ENCODE assay signal across 8 cellular contexts in genomic region chr13:32538234-32538620, GRCh38. TPM values are rescaled to one million over a fixed set of nuclear protein-coding genes. Genes with fewer than 3 reads are reported as not detected.
DNase-seq lines count a peak whose midpoint lies in the region; ATAC-seq and TF ChIP-seq lines count a peak whose summit lies in the region.

No MANE protein-coding gene starts in this region.

- peaks cover 29% of the 10 kb centered on the region for H3K36me3 Mint-ChIP-seq in mesothelial cell of epicardium

- H3K4me3 Mint-ChIP-seq in mesothelial cell of epicardium: peak overlapping the region; percentile 98

- peak overlapping the region; percentile 99 for H3K27ac Mint-ChIP-seq in mesothelial cell of epicardium

- H3K4me1 ChIP-seq in upper lobe of left lung: peaks cover 40 to 45% (median 41%) of the 10 kb centered on the region in 4 donors

- no peaks in the 10 kb centered on the region for H3K27me3 ChIP-seq in upper lobe of left lung

- WGBS in upper lobe of left lung, 2 donors: 0 to 1% methylated on average over 14 to 20 of the region's 20 CpGs

- TF ChIP-seq CTCF in AG10803 (conservative IDR thresholded peaks at IDR 0.05; ENCODE audit: low read length) (no peak), mesothelial cell of epicardium (IDR thresholded peaks at IDR 0.05; ENCODE audit: unreplicated experiment) (no peak), upper lobe of left lung (IDR thresholded peaks at IDR 0.05) (no peak)

- H3K9me3 ChIP-seq in upper lobe of left lung: no peaks in the 10 kb centered on the region

- peaks cover 27% of the 10 kb centered on the region for H3K4me1 Mint-ChIP-seq in mesothelial cell of epicardium

- peaks cover 0 to 15% (median 3%) of the 10 kb centered on the region in 4 donors for H3K36me3 ChIP-seq in upper lobe of left lung

- no peak for TF ChIP-seq POLR2A in upper lobe of left lung (IDR thresholded peaks at IDR 0.05)

- peak overlapping the region; percentile 93 to 96 (median 95) for H3K27ac ChIP-seq in upper lobe of left lung

- ATAC-seq in GM18520 (IDR thresholded peaks at IDR 0.05; ENCODE audit: unreplicated experiment) (peak; percentile 47), HG02970 (IDR thresholded peaks at IDR 0.05; ENCODE audit: low FRiP score, unreplicated experiment) (peak; percentile 80), upper lobe of left lung (ENCODE audit: low FRiP score in 2 of 2) (peak; percentile 70 to 84)

- peak overlapping the region; percentile 98 for H3K4me3 ChIP-seq in AG10803 (ENCODE audit: low read length)
- H3K4me3 ChIP-seq in upper lobe of left lung: peak overlapping the region; percentile 40 to 77 (median 60)

- H3K27me3 Mint-ChIP-seq in mesothelial cell of epicardium (ENCODE audit: low read depth): no peaks in the 10 kb centered on the region

- H3K9me3 Mint-ChIP-seq in mesothelial cell of epicardium: peaks cover 20% of the 10 kb centered on the region

- TF ChIP-seq EP300 in upper lobe of left lung (IDR thresholded peaks at IDR 0.05): no peak

- DNase-seq in AG10803 (ENCODE audit: low read depth): peak; percentile 41
- peak; percentile 33 for DNase-seq in RPMI7951 (ENCODE audit: low read depth)
- peak; percentile 64 for DNase-seq in effector CD8-positive, alpha-beta T cell (lab: John Stamatoyannopoulos, UW)
- DNase-seq in mesothelial cell of epicardium (ENCODE audit: low spot score in 2 of 2, unreplicated experiment in 2 of 2): peak in 1 of 2 experiments; percentile 17
- peak in 1 of 2 donors; percentile 41 for DNase-seq in upper lobe of left lung
- DNase-seq in NCI-H774 (lab: John Stamatoyannopoulos, UW): no peak

RNA-seq across cellular contexts. Expression of gene N4BP2L2, which starts 0.4 kb away (rescaled TPM):
- total RNA-seq in RPMI7951 (2014; rRNA removed; shearing (Covaris generic)): 46.2 and 68.8 TPM in 2 replicates
- total RNA-seq in mesothelial cell of epicardium (160 to 171 TPM (median 168 TPM) in 3 replicates), upper lobe of left lung (100 to 1,000 TPM in 5 of 6 donors, 10 to 100 TPM in 1; 93.7 to 583 (median 146) TPM)

RNA-seq across cellular contexts. Expression of gene PDS5B, which starts 48.0 kb away (rescaled TPM):
- 13.9 and 16.3 TPM in 2 replicates for total RNA-seq in RPMI7951 (2014; rRNA removed; shearing (Covaris generic))
- total RNA-seq in mesothelial cell of epicardium (64.9 to 72.6 TPM (median 70.4 TPM) in 3 replicates), upper lobe of left lung (10 to 100 TPM; 26.0 to 84.3 (median 43.3) TPM)
